Comparison of ENCODE assay signal across 31 cellular contexts in genomic region chr16:54213322-54213721, GRCh38.
"Had no signal": no experiment of that assay in that cellular context is flagged by ENCODE, and none has a peak within 500 bp of the region (broad histone marks: within the 10 kb centered on the region; RNA-seq: fewer than 3 reads in every experiment).

No MANE protein-coding gene starts in this region.

- H3K27ac ChIP-seq: neutrophil, pancreas, prostate gland, right atrium auricular region, right lobe of liver, sigmoid colon, spleen, testis, tibial artery, transverse colon, upper lobe of right lung, uterus had no signal

- H3K36me3 ChIP-seq: neutrophil, pancreas, prostate gland, right atrium auricular region, right lobe of liver, sigmoid colon, spleen, suprapubic skin, tibial artery, transverse colon, upper lobe of right lung, uterus had no signal

- ATAC-seq: naive thymus-derived CD8-positive, alpha-beta T cell; natural killer cell treated with Interleukin-12 subunit alpha and Interleukin-12 subunit beta and Interleukin-15 and Interleukin-18, amount 100 ng/mL, for 72 hours; pancreas; right lobe of liver; stimulated activated memory B cell treated with anti-CD40 and anti-IgM and Interleukin-4, amounts not matched to agents 10 μg/mL and 1 μg/mL and 100 μg/mL, for 72 hours; stimulated activated naive CD8-positive, alpha-beta T cell treated with anti-CD3 and anti-CD28 coated beads, Interleukin-15, amount 100 ng/mL, for 72 hours; stimulated activated naive CD8-positive, alpha-beta T cell treated with anti-CD3 and anti-CD28 coated beads, Interleukin-15, Interleukin-2, amounts not matched to agents 100 U/mL and 50 U/mL, for 24 hours; upper lobe of right lung had no signal

- H3K4me1 ChIP-seq: pancreas, right lobe of liver, sigmoid colon, spleen, tibial artery, transverse colon, upper lobe of right lung, uterus had no signal

- H3K27me3 ChIP-seq: neutrophil, pancreas, right atrium auricular region, right lobe of liver, suprapubic skin, testis, upper lobe of right lung, uterus had no signal

- H3K9me3 ChIP-seq: neutrophil, pancreas, prostate gland, right atrium auricular region, right lobe of liver, sigmoid colon, spleen, suprapubic skin, testis, tibial artery, transverse colon, upper lobe of right lung, uterus had no signal

- H3K4me3 ChIP-seq: pancreas, prostate gland, right atrium auricular region, right lobe of liver, sigmoid colon, skin epidermis, smooth muscle cell, spleen, suprapubic skin, testis, tibial artery, transverse colon, upper lobe of right lung, uterus had no signal

- DNase-seq: naive B cell; naive thymus-derived CD8-positive, alpha-beta T cell; nephron progenitor cell; nucleus accumbens; pancreas; retina; right lobe of liver; spleen; stimulated activated CD4-positive, alpha-beta T cell treated with anti-CD3 and anti-CD28 coated beads, Interleukin-12 subunit alpha, Interleukin-12 subunit beta, amount 100 ng/mL, for 4 hours; stimulated activated CD4-positive, alpha-beta T cell treated with anti-CD3 and anti-CD28 coated beads, Interleukin-1b, Interleukin-23, amount 100 ng/mL, for 48 hours; stimulated activated CD4-positive, alpha-beta T cell treated with anti-CD3 and anti-CD28 coated beads, Interleukin-4, amount 100 ng/mL, for 1 hour; stimulated activated CD4-positive, alpha-beta T cell treated with anti-CD3 and anti-CD28 coated beads, Interleukin-4, amount 100 ng/mL, for 4 hours; stimulated activated CD8-positive, alpha-beta memory T cell treated with anti-CD3 and anti-CD28 coated beads, Interleukin-4, amount 100 ng/mL, for 48 hours; stimulated activated naive CD4-positive, alpha-beta T cell; stimulated activated naive CD8-positive, alpha-beta T cell treated with anti-CD3 and anti-CD28 coated beads, Interleukin-15, amount 100 ng/mL, for 72 hours; stimulated activated naive CD8-positive, alpha-beta T cell treated with anti-CD3 and anti-CD28 coated beads, Interleukin-15, Interleukin-2, amounts not matched to agents 100 U/mL and 50 U/mL, for 24 hours; substantia nigra; testis; tibial artery; transverse colon; upper lobe of right lung; uterus had no signal
